Comparison of ENCODE assay signal across 8 cellular contexts in the genomic region with DNA sequence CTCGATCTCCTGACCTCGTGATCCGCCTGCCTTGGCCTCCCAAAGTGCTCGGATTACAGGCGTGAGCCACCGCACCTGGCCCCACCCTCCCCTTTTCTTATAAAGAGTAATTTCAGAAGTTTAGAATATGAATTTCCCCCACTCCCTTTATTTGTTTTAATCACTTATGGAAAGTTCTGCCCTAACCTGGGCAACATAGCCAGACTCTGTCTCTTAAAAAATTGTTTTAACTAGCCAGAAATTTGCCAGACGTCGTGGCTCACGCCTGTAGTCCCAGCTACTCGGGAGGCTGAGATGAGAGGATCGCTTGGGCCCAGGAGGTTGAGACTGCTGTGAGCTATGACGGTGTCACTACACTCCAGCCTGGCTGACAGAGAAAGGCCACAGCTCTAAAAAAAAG.
"Had no signal": no experiment of that assay in that cellular context is flagged by ENCODE, and none has a peak within 500 bp of the region (broad histone marks: within the 10 kb centered on the region; RNA-seq: fewer than 3 reads in every experiment).

No MANE protein-coding gene starts in this region.

- FAIRE-seq: G401.6, GM12878, GM12891, GM12892, GM18507, GM19239 had no signal

- ATAC-seq: GM12878 had no signal

- DNase-seq: GDM1, GF-D8 had no signal

- H3K4me3 ChIP-seq: GM12878 had no signal
